3 cellular contexts compared by ENCODE assay signal in genomic region chrX:12986886-12987285, GRCh38.
A peak's percentile ranks its signal among the peaks of the same experiment; 100 is the strongest.
TF ChIP-seq lines count a peak whose summit lies in the region.

No MANE protein-coding gene starts in this region.

TF ChIP-seq in SK-N-SH, 30 proteins besides CTCF, POLR2A, EP300 and RAD21:
- peak; percentile 42 for TF ChIP-seq PBX3 (IDR thresholded peaks at IDR 0.05)
- TF ChIP-seq MAX (IDR thresholded peaks at IDR 0.05; ENCODE audit: low read depth): no peak

TF ChIP-seq in SK-N-SH treated with all-trans-retinoic acid at 6 μM for 48 hours, 23 proteins besides CTCF, POLR2A, EP300 and RAD21:
- TF ChIP-seq ZFP3 (CRISPR knock-in tag; IDR thresholded peaks at IDR 0.05) (no peak), TOX (CRISPR knock-in tag; IDR thresholded peaks at IDR 0.05; ENCODE audit: borderline replicate concordance) (no peak), ISL1 (CRISPR knock-in tag; IDR thresholded peaks at IDR 0.05) (no peak), CSRNP3 (CRISPR knock-in tag; IDR thresholded peaks at IDR 0.05) (no peak), OSR1 (CRISPR knock-in tag; IDR thresholded peaks at IDR 0.05) (no peak), SNAI2 (CRISPR knock-in tag; IDR thresholded peaks at IDR 0.05) (no peak), RARB (CRISPR knock-in tag; IDR thresholded peaks at IDR 0.05) (no peak), POU6F1 (CRISPR knock-in tag; IDR thresholded peaks at IDR 0.05; ENCODE audit: borderline replicate concordance, low read depth) (no peak), ARNTL (CRISPR knock-in tag; IDR thresholded peaks at IDR 0.05; ENCODE audit: borderline replicate concordance, low read depth) (no peak), ESRRG (CRISPR knock-in tag; IDR thresholded peaks at IDR 0.05) (no peak), ZFP30 (CRISPR knock-in tag; IDR thresholded peaks at IDR 0.05) (no peak), GLIS3 (CRISPR knock-in tag; IDR thresholded peaks at IDR 0.05) (no peak), ZNF565 (CRISPR knock-in tag; conservative IDR thresholded peaks at IDR 0.05; ENCODE audit: low read depth) (no peak), ZNF70 (CRISPR knock-in tag; IDR thresholded peaks at IDR 0.05) (no peak), TCF4 (CRISPR knock-in tag; IDR thresholded peaks at IDR 0.05; ENCODE audit: borderline replicate concordance) (no peak), ZC3H10 (CRISPR knock-in tag; IDR thresholded peaks at IDR 0.05) (no peak)
- TF ChIP-seq, protein P1, sequence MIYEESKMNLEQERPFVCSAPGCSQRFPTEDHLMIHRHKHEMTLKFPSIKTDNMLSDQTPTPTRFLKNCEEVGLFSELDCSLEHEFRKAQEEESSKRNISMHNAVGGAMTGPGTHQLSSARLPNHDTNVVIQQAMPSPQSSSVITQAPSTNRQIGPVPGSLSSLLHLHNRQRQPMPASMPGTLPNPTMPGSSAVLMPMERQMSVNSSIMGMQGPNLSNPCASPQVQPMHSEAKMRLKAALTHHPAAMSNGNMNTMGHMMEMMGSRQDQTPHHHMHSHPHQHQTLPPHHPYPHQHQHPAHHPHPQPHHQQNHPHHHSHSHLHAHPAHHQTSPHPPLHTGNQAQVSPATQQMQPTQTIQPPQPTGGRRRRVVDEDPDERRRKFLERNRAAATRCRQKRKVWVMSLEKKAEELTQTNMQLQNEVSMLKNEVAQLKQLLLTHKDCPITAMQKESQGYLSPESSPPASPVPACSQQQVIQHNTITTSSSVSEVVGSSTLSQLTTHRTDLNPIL (CRISPR knock-in tag; IDR thresholded peaks at IDR 0.05; ENCODE audit: low read depth): no peak
- TF ChIP-seq, protein P2, sequence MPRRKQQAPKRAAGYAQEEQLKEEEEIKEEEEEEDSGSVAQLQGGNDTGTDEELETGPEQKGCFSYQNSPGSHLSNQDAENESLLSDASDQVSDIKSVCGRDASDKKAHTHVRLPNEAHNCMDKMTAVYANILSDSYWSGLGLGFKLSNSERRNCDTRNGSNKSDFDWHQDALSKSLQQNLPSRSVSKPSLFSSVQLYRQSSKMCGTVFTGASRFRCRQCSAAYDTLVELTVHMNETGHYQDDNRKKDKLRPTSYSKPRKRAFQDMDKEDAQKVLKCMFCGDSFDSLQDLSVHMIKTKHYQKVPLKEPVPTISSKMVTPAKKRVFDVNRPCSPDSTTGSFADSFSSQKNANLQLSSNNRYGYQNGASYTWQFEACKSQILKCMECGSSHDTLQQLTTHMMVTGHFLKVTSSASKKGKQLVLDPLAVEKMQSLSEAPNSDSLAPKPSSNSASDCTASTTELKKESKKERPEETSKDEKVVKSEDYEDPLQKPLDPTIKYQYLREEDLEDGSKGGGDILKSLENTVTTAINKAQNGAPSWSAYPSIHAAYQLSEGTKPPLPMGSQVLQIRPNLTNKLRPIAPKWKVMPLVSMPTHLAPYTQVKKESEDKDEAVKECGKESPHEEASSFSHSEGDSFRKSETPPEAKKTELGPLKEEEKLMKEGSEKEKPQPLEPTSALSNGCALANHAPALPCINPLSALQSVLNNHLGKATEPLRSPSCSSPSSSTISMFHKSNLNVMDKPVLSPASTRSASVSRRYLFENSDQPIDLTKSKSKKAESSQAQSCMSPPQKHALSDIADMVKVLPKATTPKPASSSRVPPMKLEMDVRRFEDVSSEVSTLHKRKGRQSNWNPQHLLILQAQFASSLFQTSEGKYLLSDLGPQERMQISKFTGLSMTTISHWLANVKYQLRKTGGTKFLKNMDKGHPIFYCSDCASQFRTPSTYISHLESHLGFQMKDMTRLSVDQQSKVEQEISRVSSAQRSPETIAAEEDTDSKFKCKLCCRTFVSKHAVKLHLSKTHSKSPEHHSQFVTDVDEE (CRISPR knock-in tag; IDR thresholded peaks at IDR 0.05): no peak

TF ChIP-seq in IMR-90, 13 proteins besides CTCF, POLR2A, EP300 and RAD21:
- TF ChIP-seq FOS (IDR thresholded peaks at IDR 0.05; ENCODE audit: low read depth, low read length) (no peak), NFE2L2 (IDR thresholded peaks at IDR 0.05; ENCODE audit: low read depth, low read length) (no peak), RCOR1 (IDR thresholded peaks at IDR 0.05; ENCODE audit: insufficient replicate concordance, low read length) (no peak), RFX5 (IDR thresholded peaks at IDR 0.05; ENCODE audit: low read depth, low read length) (no peak), CEBPB (IDR thresholded peaks at IDR 0.05; ENCODE audit: low read depth, low read length) (no peak), MAFK (IDR thresholded peaks at IDR 0.05; ENCODE audit: low read depth, low read length) (no peak), MXI1 (IDR thresholded peaks at IDR 0.05; ENCODE audit: borderline replicate concordance, low read depth, low read length) (no peak), BHLHE40 (IDR thresholded peaks at IDR 0.05; ENCODE audit: low read depth, low read length) (no peak), SMC3 (IDR thresholded peaks at IDR 0.05; ENCODE audit: low read depth, low read length) (no peak), MAZ (IDR thresholded peaks at IDR 0.05; ENCODE audit: borderline replicate concordance, low read depth, low read length) (no peak), CHD1 (IDR thresholded peaks at IDR 0.05; ENCODE audit: low read depth, low read length) (no peak)
- TF ChIP-seq, protein P3, sequence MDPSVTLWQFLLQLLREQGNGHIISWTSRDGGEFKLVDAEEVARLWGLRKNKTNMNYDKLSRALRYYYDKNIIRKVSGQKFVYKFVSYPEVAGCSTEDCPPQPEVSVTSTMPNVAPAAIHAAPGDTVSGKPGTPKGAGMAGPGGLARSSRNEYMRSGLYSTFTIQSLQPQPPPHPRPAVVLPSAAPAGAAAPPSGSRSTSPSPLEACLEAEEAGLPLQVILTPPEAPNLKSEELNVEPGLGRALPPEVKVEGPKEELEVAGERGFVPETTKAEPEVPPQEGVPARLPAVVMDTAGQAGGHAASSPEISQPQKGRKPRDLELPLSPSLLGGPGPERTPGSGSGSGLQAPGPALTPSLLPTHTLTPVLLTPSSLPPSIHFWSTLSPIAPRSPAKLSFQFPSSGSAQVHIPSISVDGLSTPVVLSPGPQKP (IDR thresholded peaks at IDR 0.05; ENCODE audit: borderline replicate concordance, low read depth, low read length): no peak
- TF ChIP-seq, protein P4, sequence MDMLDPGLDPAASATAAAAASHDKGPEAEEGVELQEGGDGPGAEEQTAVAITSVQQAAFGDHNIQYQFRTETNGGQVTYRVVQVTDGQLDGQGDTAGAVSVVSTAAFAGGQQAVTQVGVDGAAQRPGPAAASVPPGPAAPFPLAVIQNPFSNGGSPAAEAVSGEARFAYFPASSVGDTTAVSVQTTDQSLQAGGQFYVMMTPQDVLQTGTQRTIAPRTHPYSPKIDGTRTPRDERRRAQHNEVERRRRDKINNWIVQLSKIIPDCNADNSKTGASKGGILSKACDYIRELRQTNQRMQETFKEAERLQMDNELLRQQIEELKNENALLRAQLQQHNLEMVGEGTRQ (IDR thresholded peaks at IDR 0.05; ENCODE audit: low read depth, low read length): no peak
